ENCODE assay signal across 22 cellular contexts in genomic region chr14:56816575-56817391, GRCh38. TPM values are rescaled to one million over a fixed set of nuclear protein-coding genes. Genes with fewer than 3 reads are reported as not detected.
A peak's percentile ranks its signal among the peaks of the same experiment; 100 is the strongest.
DNase-seq lines count a peak whose midpoint lies in the region; ATAC-seq and TF ChIP-seq lines count a peak whose summit lies in the region.
"Had no signal": no experiment of that assay in that cellular context is flagged by ENCODE, and none has a peak within 500 bp of the region (broad histone marks: within the 10 kb centered on the region; RNA-seq: fewer than 3 reads in every experiment).

No MANE protein-coding gene starts in this region.

- H3K27me3 ChIP-seq in BLaER1 (peaks cover 66% of the 10 kb centered on the region), H9 (ENCODE audit: insufficient read depth, low read length) (peaks cover 59% of the 10 kb centered on the region)

- H3K4me3 Mint-ChIP-seq in H9 (peak overlapping the region; percentile 64 to 79), chondrocyte (ENCODE audit: unreplicated experiment) (no peak overlapping the region)
- H3K4me3 Mint-ChIP-seq: HFFc6; T-helper 1 cell treated with Interleukin-12 subunit alpha and Interleukin-12 subunit beta and Interleukin-4 antibody, amounts not matched to agents 30 μg/mL and 1 μg/mL, for 36 hours had no signal

- no peaks in the 10 kb centered on the region for H3K79me1 ChIP-seq in H9 (ENCODE audit: insufficient read depth, low read depth, low read length, poor library complexity, severe bottlenecking)

- H3K4me2 ChIP-seq in BLaER1 (peak overlapping the region; percentile 71), H9 (ENCODE audit: insufficient read depth, insufficient read length, low read length) (peak overlapping the region; percentile 88)

- no peak for ATAC-seq in omental fat pad (ENCODE audit: low FRiP score)
- no peak for ATAC-seq in GM18907 (IDR thresholded peaks at IDR 0.05; ENCODE audit: unreplicated experiment)
- ATAC-seq in GM18909 (IDR thresholded peaks at IDR 0.05; ENCODE audit: poor library complexity, unreplicated experiment), result no peak
- no peak for ATAC-seq in GM21447 (IDR thresholded peaks at IDR 0.05; ENCODE audit: unreplicated experiment)

- H3K36me3 ChIP-seq in BLaER1, result no peaks in the 10 kb centered on the region
- H3K36me3 ChIP-seq: ascending aorta had no signal

- H3K9me3 ChIP-seq in BLaER1 (peaks cover 13% of the 10 kb centered on the region), H9 (ENCODE audit: control insufficient read depth, low read depth, low read length) (no peaks in the 10 kb centered on the region)
- H3K9me3 ChIP-seq: ascending aorta had no signal

- H4K8ac ChIP-seq in H9 (replicated peaks; ENCODE audit: insufficient read length, low read depth, low read length), result no peak overlapping the region

- no peak overlapping the region for H2BK12ac ChIP-seq in H9 (ENCODE audit: insufficient read length, low read depth, low read length)

- H3K56ac ChIP-seq in H9 (ENCODE audit: insufficient read length, low read depth, low read length), result no peak overlapping the region

- H3K4me1 Mint-ChIP-seq in H9, result peaks cover 56 to 58% of the 10 kb centered on the region in 2 experiments
- peaks cover 5% of the 10 kb centered on the region for H3K4me1 Mint-ChIP-seq in chondrocyte (ENCODE audit: low read depth)

- H3K9ac ChIP-seq in BLaER1 (no peak overlapping the region), H9 (ENCODE audit: extremely low read depth, insufficient read length, low read length) (no peak overlapping the region)

- peak; percentile 50; the same call in 2 of the 3 replicates for TF ChIP-seq CTCF in H9 (conservative IDR thresholded peaks at IDR 0.05)
- no peak for TF ChIP-seq CTCF in chondrocyte (IDR thresholded peaks at IDR 0.05)
- no peak for TF ChIP-seq CTCF in omental fat pad (IDR thresholded peaks at IDR 0.05)

- H3K27ac ChIP-seq in BLaER1 (no peak overlapping the region), H9 (ENCODE audit: insufficient read length, low read depth, low read length) (no peak overlapping the region)
- H3K27ac ChIP-seq: ascending aorta, coronary artery, skin epidermis had no signal

- H4K20me1 ChIP-seq in BLaER1, result peaks cover 27% of the 10 kb centered on the region; the same call in 1 of the 2 replicates
- H4K20me1 ChIP-seq in H9 (ENCODE audit: control insufficient read depth, insufficient read depth, insufficient read length), result no peaks in the 10 kb centered on the region

- H4K91ac ChIP-seq in H9 (ENCODE audit: insufficient read length, low read depth, low read length), result no peak overlapping the region

- no peaks in the 10 kb centered on the region for H3K79me2 ChIP-seq in H9 (ENCODE audit: insufficient read depth, low read length)

- H2AFZ ChIP-seq in H9 (ENCODE audit: low read length), result no peak overlapping the region

- no peak overlapping the region for H3K4ac ChIP-seq in H9 (ENCODE audit: low read depth, low read length)

- H3K9me3 Mint-ChIP-seq in H9 (no peaks in the 10 kb centered on the region; a peak in 1 of 5 replicates), chondrocyte (ENCODE audit: low read depth) (no peaks in the 10 kb centered on the region)
- H3K9me3 Mint-ChIP-seq: HFFc6; T-helper 1 cell treated with Interleukin-12 subunit alpha and Interleukin-12 subunit beta and Interleukin-4 antibody, amounts not matched to agents 30 μg/mL and 1 μg/mL, for 36 hours had no signal

- no peak overlapping the region for H2BK120ac ChIP-seq in H9 (ENCODE audit: low read depth, low read length, poor library complexity, severe bottlenecking)

- no peak overlapping the region for H2AK5ac ChIP-seq in H9 (ENCODE audit: insufficient read length, low read length)

- peaks cover 14% of the 10 kb centered on the region for H3K4me1 ChIP-seq in BLaER1
- H3K4me1 ChIP-seq in H9 (ENCODE audit: insufficient read depth, low read length), result peaks cover 5% of the 10 kb centered on the region
- H3K4me1 ChIP-seq: ascending aorta had no signal

- H2BK5ac ChIP-seq in H9 (ENCODE audit: insufficient read length, low read length), result no peak overlapping the region

- no peak overlapping the region for H3K14ac ChIP-seq in H9 (ENCODE audit: insufficient read depth, low read length)

- H3K27ac Mint-ChIP-seq in H9 (peak overlapping the region in 1 of 3 experiments; percentile 72; a peak in 1 of 7 replicates), chondrocyte (ENCODE audit: unreplicated experiment) (no peak overlapping the region)
- H3K27ac Mint-ChIP-seq: HFFc6; T-helper 1 cell treated with Interleukin-12 subunit alpha and Interleukin-12 subunit beta and Interleukin-4 antibody, amounts not matched to agents 30 μg/mL and 1 μg/mL, for 36 hours had no signal

- H3K23ac ChIP-seq in H9 (ENCODE audit: insufficient read length, low read depth, low read length), result no peak overlapping the region

- peaks cover 91% of the 10 kb centered on the region for H3K27me3 Mint-ChIP-seq in H9 (ENCODE audit: low read depth)
- H3K27me3 Mint-ChIP-seq in chondrocyte (ENCODE audit: low read depth), result peaks cover 79% of the 10 kb centered on the region

- no peaks in the 10 kb centered on the region for H3K36me3 Mint-ChIP-seq in H9 (ENCODE audit: insufficient read depth in 1 of 3, low read depth in 3 of 3)
- peaks cover 2% of the 10 kb centered on the region for H3K36me3 Mint-ChIP-seq in chondrocyte (ENCODE audit: low read depth)

- H2BK20ac ChIP-seq in H9 (ENCODE audit: low read depth, low read length, poor library complexity, severe bottlenecking), result no peak overlapping the region

- H2BK15ac ChIP-seq in H9 (ENCODE audit: low read depth, low read length), result no peak overlapping the region

- no CpG with 5 or more reads among the region's 66 CpGs for WGBS in H9 (ENCODE audit: extremely low coverage, insufficient read length, low lambda C conversion rate)

- no peak overlapping the region for H3K18ac ChIP-seq in H9 (ENCODE audit: insufficient read length, low read depth, low read length)

- H3T11ph ChIP-seq in H9 (ENCODE audit: low read length), result no peak overlapping the region

- H3K4me3 ChIP-seq in BLaER1, result no peak overlapping the region
- H3K4me3 ChIP-seq: ascending aorta, coronary artery, skin epidermis had no signal

- H4K5ac ChIP-seq in H9 (ENCODE audit: insufficient read length, low read depth, low read length), result no peak overlapping the region

- peaks cover 22% of the 10 kb centered on the region for H3K23me2 ChIP-seq in H9 (ENCODE audit: insufficient read length, low read depth, low read length, poor library complexity, severe bottlenecking)

- peak; percentile 64 for DNase-seq in H9
- DNase-seq in chondrocyte (ENCODE audit: low spot score), result peak; percentile 70
- DNase-seq in left kidney (ENCODE audit: low read depth, low spot score), result peak; percentile 53
- no peak for DNase-seq in omental fat pad (ENCODE audit: low spot score)
- DNase-seq: activated CD4-positive, CD25-positive, alpha-beta regulatory T cell treated with anti-CD3 and anti-CD28 coated beads, Interleukin-2, amount 50 U/mL, for 72 hours; activated CD8-positive, alpha-beta memory T cell treated with anti-CD3 and anti-CD28 coated beads, Interleukin-2, amount 50 U/mL, for 4 hours; HFFc6; kidney glomerular epithelial cell; NCI-H1092; NCI-H2171; stimulated activated CD4-positive, alpha-beta T cell treated with anti-CD3 and anti-CD28 coated beads, Interleukin-4, amount 100 ng/mL, for 24 hours; stimulated activated CD8-positive, alpha-beta memory T cell treated with anti-CD3 and anti-CD28 coated beads, Interleukin-4, amount 100 ng/mL, for 48 hours had no signal

RNA-seq across cellular contexts. Expression of gene OTX2, which starts 6.5 kb away (rescaled TPM):
- 193 and 195 TPM in 2 replicates for total RNA-seq in H9 (2021)
- total RNA-seq in chondrocyte, result not detected in 3 replicates
- total RNA-seq in omental fat pad, result not detected
- total RNA-seq: ascending aorta, HFFc6, mononuclear cell, osteocyte had no signal

Comparison
In these comparisons a context has a peak if more than half of its experiments do, and no peak if none do; other contexts are left out.
1. RNA of gene OTX2, which starts 6.5 kb away (total RNA-seq): 193 to 195 TPM in H9; not detected in chondrocyte and not detected in omental fat pad; every median in the first group is over 100 times any median in the second.